1 cellular context compared by ENCODE assay signal in genomic region chr5:109689740-109690455, GRCh38.
TF ChIP-seq lines count a peak whose summit lies in the region.

Gene MAN2A1, plus strand, starts transcription at chr5:109689927. Its CDS starts 491 bp downstream, at chr5:109690418.

TF ChIP-seq in K562, 482 proteins besides CTCF, POLR2A, EP300 and RAD21 (continued from another document and continues in another):
- TF ChIP-seq MGA (IDR thresholded peaks at IDR 0.05) (peak; percentile 32; the same call in 1 of the 2 replicates), ZNF175 (CRISPR knock-in tag; IDR thresholded peaks at IDR 0.05; ENCODE audit: low read depth) (no peak), TBP (optimal IDR thresholded peaks at IDR 0.05; ENCODE audit: low read depth, low read length) (peak; percentile 56), MAZ (CRISPR knock-in tag; conservative IDR thresholded peaks at IDR 0.05 in 1 of 2, IDR thresholded peaks at IDR 0.05 in 1 of 2) (peak in 1 of 2 experiments; percentile 35; a peak in 3 of 4 replicates), ZBED1 (IDR thresholded peaks at IDR 0.05) (0 out of 2 replicates have a peak, but pooled peaks have one; percentile 22), RERE (CRISPR knock-in tag; IDR thresholded peaks at IDR 0.05; ENCODE audit: borderline replicate concordance) (0 out of 2 replicates have a peak, but pooled peaks have one; percentile 64), E2F6 (IDR thresholded peaks at IDR 0.05; ENCODE audit: borderline replicate concordance in 1 of 2, extremely low read depth in 1 of 2, insufficient read depth in 1 of 2, insufficient read length in 1 of 2, low read depth in 1 of 2, low read length in 1 of 2, poor library complexity in 1 of 2, severe bottlenecking in 1 of 2) (peak; percentile 12 to 34), ZNF263 (CRISPR knock-in tag; IDR thresholded peaks at IDR 0.05; ENCODE audit: borderline replicate concordance) (no peak), KDM1A (IDR thresholded peaks at IDR 0.05) (no peak), RBM22 (IDR thresholded peaks at IDR 0.05; ENCODE audit: low read depth, low read length, poor library complexity, severe bottlenecking) (no peak), SMARCC2 (IDR thresholded peaks at IDR 0.05; ENCODE audit: low read depth) (no peak), SAFB (IDR thresholded peaks at IDR 0.05; ENCODE audit: borderline replicate concordance, low read depth, low read length) (no peak), ZNF347 (CRISPR knock-in tag; IDR thresholded peaks at IDR 0.05; ENCODE audit: low read depth) (no peak), NR2C2 (CRISPR knock-in tag; IDR thresholded peaks at IDR 0.05) (no peak), NR2C2 (tag; IDR thresholded peaks at IDR 0.05) (0 out of 2 replicates have a peak, but pooled peaks have one; percentile 10), ZNF140 (CRISPR knock-in tag; IDR thresholded peaks at IDR 0.05) (no peak), HDAC1 (IDR thresholded peaks at IDR 0.05) (0 out of 4 replicates have a peak, but pooled peaks of 1 of the 2 experiments have one; percentile 8), ZBTB12 (CRISPR knock-in tag; IDR thresholded peaks at IDR 0.05) (no peak), HEY1 (CRISPR knock-in tag; IDR thresholded peaks at IDR 0.05; ENCODE audit: borderline replicate concordance) (0 out of 2 replicates have a peak, but pooled peaks have one; percentile 26), ZSCAN32 (CRISPR knock-in tag; IDR thresholded peaks at IDR 0.05) (no peak), MAX (CRISPR knock-in tag; IDR thresholded peaks at IDR 0.05) (peak; percentile 6; the same call in 1 of the 2 replicates), ATF1 (CRISPR knock-in tag; IDR thresholded peaks at IDR 0.05) (no peak), ATF1 (tag; IDR thresholded peaks at IDR 0.05) (no peak), ZNF766 (CRISPR knock-in tag; conservative IDR thresholded peaks at IDR 0.05) (no peak), HMGN3 (IDR thresholded peaks at IDR 0.05; ENCODE audit: borderline replicate concordance, extremely low read depth, insufficient read length, low read depth, low read length) (peak; percentile 10), ZKSCAN8 (CRISPR knock-in tag; IDR thresholded peaks at IDR 0.05) (no peak), ZNF311 (CRISPR knock-in tag; IDR thresholded peaks at IDR 0.05) (no peak), ZBTB7A (IDR thresholded peaks at IDR 0.05; ENCODE audit: borderline replicate concordance, control insufficient read depth, low read depth, low read length) (peak; percentile 5; the same call in 1 of the 2 replicates)
- TF ChIP-seq, protein P1, sequence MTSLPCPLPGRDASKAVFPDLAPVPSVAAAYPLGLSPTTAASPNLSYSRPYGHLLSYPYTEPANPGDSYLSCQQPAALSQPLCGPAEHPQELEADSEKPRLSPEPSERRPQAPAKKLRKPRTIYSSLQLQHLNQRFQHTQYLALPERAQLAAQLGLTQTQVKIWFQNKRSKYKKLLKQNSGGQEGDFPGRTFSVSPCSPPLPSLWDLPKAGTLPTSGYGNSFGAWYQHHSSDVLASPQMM (CRISPR knock-in tag; IDR thresholded peaks at IDR 0.05): no peak
- TF ChIP-seq, protein P2, sequence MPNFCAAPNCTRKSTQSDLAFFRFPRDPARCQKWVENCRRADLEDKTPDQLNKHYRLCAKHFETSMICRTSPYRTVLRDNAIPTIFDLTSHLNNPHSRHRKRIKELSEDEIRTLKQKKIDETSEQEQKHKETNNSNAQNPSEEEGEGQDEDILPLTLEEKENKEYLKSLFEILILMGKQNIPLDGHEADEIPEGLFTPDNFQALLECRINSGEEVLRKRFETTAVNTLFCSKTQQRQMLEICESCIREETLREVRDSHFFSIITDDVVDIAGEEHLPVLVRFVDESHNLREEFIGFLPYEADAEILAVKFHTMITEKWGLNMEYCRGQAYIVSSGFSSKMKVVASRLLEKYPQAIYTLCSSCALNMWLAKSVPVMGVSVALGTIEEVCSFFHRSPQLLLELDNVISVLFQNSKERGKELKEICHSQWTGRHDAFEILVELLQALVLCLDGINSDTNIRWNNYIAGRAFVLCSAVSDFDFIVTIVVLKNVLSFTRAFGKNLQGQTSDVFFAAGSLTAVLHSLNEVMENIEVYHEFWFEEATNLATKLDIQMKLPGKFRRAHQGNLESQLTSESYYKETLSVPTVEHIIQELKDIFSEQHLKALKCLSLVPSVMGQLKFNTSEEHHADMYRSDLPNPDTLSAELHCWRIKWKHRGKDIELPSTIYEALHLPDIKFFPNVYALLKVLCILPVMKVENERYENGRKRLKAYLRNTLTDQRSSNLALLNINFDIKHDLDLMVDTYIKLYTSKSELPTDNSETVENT (CRISPR knock-in tag; IDR thresholded peaks at IDR 0.05): 0 out of 2 replicates have a peak, but pooled peaks have one; percentile 20
- TF ChIP-seq, protein P3, sequence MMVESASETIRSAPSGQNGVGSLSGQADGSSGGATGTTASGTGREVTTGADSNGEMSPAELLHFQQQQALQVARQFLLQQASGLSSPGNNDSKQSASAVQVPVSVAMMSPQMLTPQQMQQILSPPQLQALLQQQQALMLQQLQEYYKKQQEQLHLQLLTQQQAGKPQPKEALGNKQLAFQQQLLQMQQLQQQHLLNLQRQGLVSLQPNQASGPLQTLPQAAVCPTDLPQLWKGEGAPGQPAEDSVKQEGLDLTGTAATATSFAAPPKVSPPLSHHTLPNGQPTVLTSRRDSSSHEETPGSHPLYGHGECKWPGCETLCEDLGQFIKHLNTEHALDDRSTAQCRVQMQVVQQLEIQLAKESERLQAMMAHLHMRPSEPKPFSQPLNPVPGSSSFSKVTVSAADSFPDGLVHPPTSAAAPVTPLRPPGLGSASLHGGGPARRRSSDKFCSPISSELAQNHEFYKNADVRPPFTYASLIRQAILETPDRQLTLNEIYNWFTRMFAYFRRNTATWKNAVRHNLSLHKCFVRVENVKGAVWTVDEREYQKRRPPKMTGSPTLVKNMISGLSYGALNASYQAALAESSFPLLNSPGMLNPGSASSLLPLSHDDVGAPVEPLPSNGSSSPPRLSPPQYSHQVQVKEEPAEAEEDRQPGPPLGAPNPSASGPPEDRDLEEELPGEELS (CRISPR knock-in tag; IDR thresholded peaks at IDR 0.05; ENCODE audit: borderline replicate concordance): no peak
